2 cellular contexts compared by ENCODE assay signal in genomic region chr2:188077757-188078156, GRCh38.
TF ChIP-seq lines count a peak whose summit lies in the region.

No MANE protein-coding gene starts in this region.

TF ChIP-seq in A549, 52 proteins besides CTCF, POLR2A, EP300 and RAD21:
- no peak for TF ChIP-seq GATA3 (IDR thresholded peaks at IDR 0.05; ENCODE audit: borderline replicate concordance)
- TF ChIP-seq KDM1A (IDR thresholded peaks at IDR 0.05; ENCODE audit: low read depth): no peak
- no peak for TF ChIP-seq E2F6 (IDR thresholded peaks at IDR 0.05; ENCODE audit: borderline replicate concordance, low read depth)
- peak; percentile 36 for TF ChIP-seq MAFK (IDR thresholded peaks at IDR 0.05; ENCODE audit: partially characterized antibody)

TF ChIP-seq in IMR-90, 13 proteins besides CTCF, POLR2A, EP300 and RAD21:
- no peak for TF ChIP-seq CHD1 (IDR thresholded peaks at IDR 0.05; ENCODE audit: low read depth, low read length)
- no peak for TF ChIP-seq FOS (IDR thresholded peaks at IDR 0.05; ENCODE audit: low read depth, low read length)
- TF ChIP-seq USF2 (IDR thresholded peaks at IDR 0.05; ENCODE audit: low read depth, low read length): no peak
- no peak for TF ChIP-seq RFX5 (IDR thresholded peaks at IDR 0.05; ENCODE audit: low read depth, low read length)
- 0 out of 2 replicates have a peak, but pooled peaks have one; percentile 11 for TF ChIP-seq MAFK (IDR thresholded peaks at IDR 0.05; ENCODE audit: low read depth, low read length)
TF ChIP-seq in IMR-90: peak in this region for 1.
